8 cellular contexts compared by ENCODE assay signal in the genomic region with DNA sequence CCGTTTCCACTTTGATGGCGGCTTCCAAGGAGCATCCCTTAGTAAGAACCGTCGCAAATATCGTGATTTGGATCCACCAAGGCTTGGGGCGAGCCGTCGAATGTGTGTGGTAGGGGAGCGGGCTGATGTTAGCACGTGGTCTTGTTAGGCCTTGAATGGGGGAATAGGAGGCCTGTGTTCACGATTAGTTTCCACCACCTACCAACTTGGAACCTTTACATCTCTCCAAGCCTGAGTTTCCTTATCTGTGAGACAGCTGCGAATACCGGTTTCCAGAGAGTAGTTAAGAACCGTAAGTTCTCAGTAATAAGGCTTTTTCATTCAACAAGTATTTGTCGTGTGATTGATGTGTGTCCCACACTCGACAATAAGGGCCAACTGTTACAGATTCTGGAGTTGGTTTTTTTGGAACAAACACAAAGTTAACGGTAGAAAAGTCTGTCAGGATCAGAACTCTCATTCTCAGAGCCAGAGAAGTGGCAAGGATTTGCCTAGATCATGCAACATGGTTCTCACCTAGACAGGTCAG. TPM values are rescaled to one million over a fixed set of nuclear protein-coding genes. Genes with fewer than 3 reads are reported as not detected.
DNase-seq lines count a peak whose midpoint lies in the region; ATAC-seq and TF ChIP-seq lines count a peak whose summit lies in the region.

No MANE protein-coding gene starts in this region.

- H3K9me3 Mint-ChIP-seq in activated naive CD8-positive, alpha-beta T cell treated with anti-CD3 and anti-CD28 coated beads, Interleukin-2, amount 10 ng/mL, durations not matched to agents 7 days and 5 days: no peaks in the 10 kb centered on the region

- H3K27me3 ChIP-seq in HAP-1 (ENCODE audit: low read depth): no peaks in the 10 kb centered on the region

- TF ChIP-seq CTCF in AG04449 (IDR thresholded peaks at IDR 0.05; ENCODE audit: insufficient read depth, low read length, missing control alignments): no peak

- POLR2A ChIA-PET in AG04449 (lab: Yijun Ruan, JAX): interaction anchor here (0.7 to 0.9 kb wide), 3 partner anchors 8 to 331 kb away, joined by 3 read pairs; a partner anchor contains a TSS
- POLR2A ChIA-PET in activated naive CD8-positive, alpha-beta T cell treated with anti-CD3 and anti-CD28 coated beads, Interleukin-2, amount 10 ng/mL, durations not matched to agents 7 days and 5 days (lab: Charles Lee): interaction anchor here (0.8 to 2.4 kb wide), 8 partner anchors 10 to 178 kb away, joined by 3 to 14 read pairs (median 4); a partner anchor contains a TSS

- in situ Hi-C loops in HAP-1 (cut with MboI; ENCODE audit: low sequenced_read_pairs): no loop called here

- CTCF ChIA-PET in AG04449 (lab: Yijun Ruan, JAX): interaction anchor here (1.3 kb wide), 1 partner anchor 44 kb away, joined by 3 read pairs; no protein-coding TSS in a partner anchor

- H3K4me1 Mint-ChIP-seq in activated naive CD8-positive, alpha-beta T cell treated with anti-CD3 and anti-CD28 coated beads, Interleukin-2, amount 10 ng/mL, durations not matched to agents 7 days and 5 days: peaks cover 27% of the 10 kb centered on the region

- H3K4me3 ChIP-seq in AG04449 (ENCODE audit: low read depth, low read length) (peak overlapping the region; percentile 91), HAP-1 (peak overlapping the region; percentile 90)

- ATAC-seq in activated naive CD8-positive, alpha-beta T cell treated with anti-CD3 and anti-CD28 coated beads, Interleukin-2, amount 10 ng/mL, durations not matched to agents 7 days and 5 days (ENCODE audit: low read depth): no peak

- no peaks in the 10 kb centered on the region for H3K27me3 Mint-ChIP-seq in activated naive CD8-positive, alpha-beta T cell treated with anti-CD3 and anti-CD28 coated beads, Interleukin-2, amount 10 ng/mL, durations not matched to agents 7 days and 5 days

- peaks cover 41% of the 10 kb centered on the region for H3K36me3 ChIP-seq in HAP-1 (replicated peaks)

- H3K36me3 Mint-ChIP-seq in activated naive CD8-positive, alpha-beta T cell treated with anti-CD3 and anti-CD28 coated beads, Interleukin-2, amount 10 ng/mL, durations not matched to agents 7 days and 5 days: peaks cover 12% of the 10 kb centered on the region

- peak overlapping the region; percentile 91 for H3K4me3 Mint-ChIP-seq in activated naive CD8-positive, alpha-beta T cell treated with anti-CD3 and anti-CD28 coated beads, Interleukin-2, amount 10 ng/mL, durations not matched to agents 7 days and 5 days

- no peaks in the 10 kb centered on the region for H3K9me3 ChIP-seq in HAP-1

- DNase-seq in AG04449 (ENCODE audit: low read depth, low spot score): no peak
- no peak for DNase-seq in HAP-1 (ENCODE audit: low spot score in 2 of 2)
- DNase-seq in activated naive CD8-positive, alpha-beta T cell treated with anti-CD3 and anti-CD28 coated beads, Interleukin-2, amount 10 ng/mL, durations not matched to agents 7 days and 5 days: no peak
- peak; percentile 31 for DNase-seq in kidney tubule cell (ENCODE audit: low spot score)
- no peak for DNase-seq in COR-L47 (lab: John Stamatoyannopoulos, UW)
- DNase-seq in LoVo (ENCODE audit: low spot score): no peak
- no peak for DNase-seq in activated CD8-positive, alpha-beta memory T cell treated with anti-CD3 and anti-CD28 coated beads for 24 hours

- peak overlapping the region; percentile 70 for H3K27ac ChIP-seq in temporal lobe (ENCODE audit: low read depth, low read length)

- peak overlapping the region; percentile 91 for H3K27ac Mint-ChIP-seq in activated naive CD8-positive, alpha-beta T cell treated with anti-CD3 and anti-CD28 coated beads, Interleukin-2, amount 10 ng/mL, durations not matched to agents 7 days and 5 days

- H3K4me1 ChIP-seq in HAP-1: peaks cover 15% of the 10 kb centered on the region

RNA-seq across cellular contexts. Expression of a gene that starts 0.7 kb away (rescaled TPM):
- total RNA-seq in activated naive CD8-positive, alpha-beta T cell treated with anti-CD3 and anti-CD28 coated beads, Interleukin-2, amount 10 ng/mL, durations not matched to agents 7 days and 5 days: 10 to 100 TPM; 59.0 to 59.1 TPM
- total RNA-seq in temporal lobe: 19.4 TPM

RNA-seq across cellular contexts. Expression of a gene that starts 8.5 kb away (rescaled TPM):
- total RNA-seq in activated naive CD8-positive, alpha-beta T cell treated with anti-CD3 and anti-CD28 coated beads, Interleukin-2, amount 10 ng/mL, durations not matched to agents 7 days and 5 days: not detected
- not detected for total RNA-seq in temporal lobe

RNA-seq across cellular contexts. Expression of a gene that starts 22.0 kb away (rescaled TPM):
- total RNA-seq in activated naive CD8-positive, alpha-beta T cell treated with anti-CD3 and anti-CD28 coated beads, Interleukin-2, amount 10 ng/mL, durations not matched to agents 7 days and 5 days: 10 to 100 TPM; 17.3 to 19.6 TPM
- 9.3 TPM for total RNA-seq in temporal lobe

RNA-seq across cellular contexts. Expression of a gene that starts 32.2 kb away (rescaled TPM):
- total RNA-seq in activated naive CD8-positive, alpha-beta T cell treated with anti-CD3 and anti-CD28 coated beads, Interleukin-2, amount 10 ng/mL, durations not matched to agents 7 days and 5 days: 10 to 100 TPM; 30.1 to 31.2 TPM
- 9.3 TPM for total RNA-seq in temporal lobe

RNA-seq across cellular contexts. Expression of a gene that starts 38.0 kb away (rescaled TPM):
- total RNA-seq in activated naive CD8-positive, alpha-beta T cell treated with anti-CD3 and anti-CD28 coated beads, Interleukin-2, amount 10 ng/mL, durations not matched to agents 7 days and 5 days: 1 to 10 TPM; 1.1 to 1.8 TPM
- total RNA-seq in temporal lobe: not detected
